ENCODE assay signal across 21 cellular contexts in the genomic region with DNA sequence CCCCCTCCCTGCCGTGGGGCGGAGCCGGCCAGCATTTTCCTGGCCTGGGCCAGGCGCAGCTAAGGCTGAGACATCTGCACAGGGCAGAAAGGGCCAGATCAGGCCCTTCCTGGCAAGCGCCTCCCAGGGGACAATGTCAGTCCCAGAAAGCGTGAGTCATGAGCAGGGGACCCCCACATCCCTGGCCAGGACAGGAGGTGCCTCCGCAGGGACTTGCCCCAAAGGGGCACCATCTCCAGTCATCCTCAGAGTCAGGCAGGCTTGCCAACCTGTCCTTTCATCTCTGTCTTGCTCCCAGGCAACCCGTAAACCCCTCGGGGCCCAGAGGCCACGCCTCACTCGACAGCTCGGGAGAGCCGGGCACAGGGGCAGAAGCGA. TPM values are rescaled to one million over a fixed set of nuclear protein-coding genes. Genes with fewer than 3 reads are reported as not detected.
A peak's percentile ranks its signal among the peaks of the same experiment; 100 is the strongest.
DNase-seq lines count a peak whose midpoint lies in the region; ATAC-seq lines count a peak whose summit lies in the region.
"Had no signal": no experiment of that assay in that cellular context is flagged by ENCODE, and none has a peak within 500 bp of the region (broad histone marks: within the 10 kb centered on the region; RNA-seq: fewer than 3 reads in every experiment).

No MANE protein-coding gene starts in this region.

- H4K8ac ChIP-seq in mesenchymal stem cell (ENCODE audit: low read length) = no peak overlapping the region

- H3K27ac ChIP-seq in KOPT-K1 (ENCODE audit: low read depth, low read length, poor library complexity, severe bottlenecking) = peak overlapping the region; percentile 61
- no peak overlapping the region for H3K27ac ChIP-seq in mesenchymal stem cell (ENCODE audit: low read length, poor library complexity, severe bottlenecking)
- H3K27ac ChIP-seq: ascending aorta, parathyroid adenoma had no signal

- no peak overlapping the region for H2AK5ac ChIP-seq in mesenchymal stem cell (ENCODE audit: low read length, severe bottlenecking)

- H3K4me3 ChIP-seq in mesenchymal stem cell (ENCODE audit: insufficient read depth in 1 of 2, low read depth in 1 of 2, low read length in 2 of 2) = peak overlapping the region in 1 of 2 experiments; percentile 7
- H3K4me3 ChIP-seq: ascending aorta, HAP-1 had no signal

- H3K4me3 Mint-ChIP-seq in activated naive CD8-positive, alpha-beta T cell treated with anti-CD3 and anti-CD28 coated beads, Interleukin-2, amount 50 U/mL, for 24 hours = no peak overlapping the region
- H3K4me3 Mint-ChIP-seq in activated naive CD8-positive, alpha-beta T cell treated with anti-CD3 and anti-CD28 coated beads for 36 hours = no peak overlapping the region
- H3K4me3 Mint-ChIP-seq in activated T-helper 2 cell treated with anti-CD3 and anti-CD28 coated beads, Interferon-gamma antibody, Interleukin-2, Interleukin-4, amounts not matched to agents 10 μg/mL and 5 μg/mL and 100 μg/mL, durations not matched to agents 14 hours and 24 hours and 36 hours (ENCODE audit: low read depth) = no peak overlapping the region
- H3K4me3 Mint-ChIP-seq: activated CD4-positive, alpha-beta memory T cell treated with anti-CD3 and anti-CD28 coated beads, Interleukin-2, amount 10 ng/mL, durations not matched to agents 7 days and 5 days; activated T-helper 17 cell treated with anti-CD3 and anti-CD28 coated beads, Interleukin-2, amount 50 U/mL, for 72 hours had no signal

- H3K4me2 ChIP-seq in mesenchymal stem cell (ENCODE audit: low read length, poor library complexity, severe bottlenecking) = no peak overlapping the region

- H3K27me3 ChIP-seq in mesenchymal stem cell (ENCODE audit: control insufficient read depth in 1 of 2, insufficient read depth in 1 of 2, low read length in 2 of 2) = peaks cover 8 to 12% of the 10 kb centered on the region in 2 experiments
- H3K27me3 ChIP-seq: ascending aorta had no signal

- H2BK5ac ChIP-seq in mesenchymal stem cell (ENCODE audit: low read depth, low read length, poor library complexity, severe bottlenecking) = no peak overlapping the region

- H3K4ac ChIP-seq in mesenchymal stem cell (ENCODE audit: low read depth in 1 of 2, low read length in 2 of 2) = no peak overlapping the region

- no peaks in the 10 kb centered on the region for H3K27me3 Mint-ChIP-seq in activated naive CD8-positive, alpha-beta T cell treated with anti-CD3 and anti-CD28 coated beads, Interleukin-2, amount 50 U/mL, for 24 hours
- peaks cover 3% of the 10 kb centered on the region for H3K27me3 Mint-ChIP-seq in activated naive CD8-positive, alpha-beta T cell treated with anti-CD3 and anti-CD28 coated beads for 36 hours
- H3K27me3 Mint-ChIP-seq in activated T-helper 2 cell treated with anti-CD3 and anti-CD28 coated beads, Interferon-gamma antibody, Interleukin-2, Interleukin-4, amounts not matched to agents 10 μg/mL and 5 μg/mL and 100 μg/mL, durations not matched to agents 14 hours and 24 hours and 36 hours (ENCODE audit: low read depth) = no peaks in the 10 kb centered on the region
- H3K27me3 Mint-ChIP-seq: activated CD4-positive, alpha-beta memory T cell treated with anti-CD3 and anti-CD28 coated beads, Interleukin-2, amount 10 ng/mL, durations not matched to agents 7 days and 5 days; activated T-helper 17 cell treated with anti-CD3 and anti-CD28 coated beads, Interleukin-2, amount 50 U/mL, for 72 hours had no signal

- H3K9me3 ChIP-seq in KOPT-K1 (ENCODE audit: insufficient read depth, low read length, poor library complexity, severe bottlenecking) (peaks cover 20% of the 10 kb centered on the region), mesenchymal stem cell (ENCODE audit: control insufficient read depth, low read length) (peaks cover 22% of the 10 kb centered on the region)

- WGBS in mesenchymal stem cell = 85% methylated on average over 14 of the region's 14 CpGs

- peak; percentile 34 for ATAC-seq in activated naive CD8-positive, alpha-beta T cell treated with anti-CD3 and anti-CD28 coated beads, Interleukin-2, amount 50 U/mL, for 24 hours
- peak; percentile 28 for ATAC-seq in stimulated activated naive CD8-positive, alpha-beta T cell treated with anti-CD3 and anti-CD28 coated beads, Interleukin-15, Interleukin-2, amounts not matched to agents 100 U/mL and 50 U/mL, for 24 hours
- ATAC-seq: activated T-helper 17 cell treated with anti-CD3 and anti-CD28 coated beads, Interleukin-2, amount 50 U/mL, for 72 hours; SK-N-SH treated with all-trans-retinoic acid at 6 μM for 48 hours had no signal

- no peak overlapping the region for H3K27ac Mint-ChIP-seq in activated naive CD8-positive, alpha-beta T cell treated with anti-CD3 and anti-CD28 coated beads, Interleukin-2, amount 50 U/mL, for 24 hours
- no peak overlapping the region for H3K27ac Mint-ChIP-seq in activated naive CD8-positive, alpha-beta T cell treated with anti-CD3 and anti-CD28 coated beads for 36 hours
- H3K27ac Mint-ChIP-seq in activated T-helper 2 cell treated with anti-CD3 and anti-CD28 coated beads, Interferon-gamma antibody, Interleukin-2, Interleukin-4, amounts not matched to agents 10 μg/mL and 5 μg/mL and 100 μg/mL, durations not matched to agents 14 hours and 24 hours and 36 hours = no peak overlapping the region
- H3K27ac Mint-ChIP-seq: activated CD4-positive, alpha-beta memory T cell treated with anti-CD3 and anti-CD28 coated beads, Interleukin-2, amount 10 ng/mL, durations not matched to agents 7 days and 5 days; activated T-helper 17 cell treated with anti-CD3 and anti-CD28 coated beads, Interleukin-2, amount 50 U/mL, for 72 hours; IgD-negative memory B cell had no signal

- no peak overlapping the region for H2BK15ac ChIP-seq in mesenchymal stem cell (ENCODE audit: low read depth, poor library complexity, severe bottlenecking)

- H2AFZ ChIP-seq in mesenchymal stem cell (ENCODE audit: low read depth, low read length) = no peak overlapping the region
- H2AFZ ChIP-seq: parathyroid adenoma had no signal

- peaks cover 15% of the 10 kb centered on the region for H3K9me3 Mint-ChIP-seq in activated naive CD8-positive, alpha-beta T cell treated with anti-CD3 and anti-CD28 coated beads, Interleukin-2, amount 50 U/mL, for 24 hours
- H3K9me3 Mint-ChIP-seq in activated naive CD8-positive, alpha-beta T cell treated with anti-CD3 and anti-CD28 coated beads for 36 hours = peaks cover 16% of the 10 kb centered on the region
- peaks cover 24% of the 10 kb centered on the region for H3K9me3 Mint-ChIP-seq in activated T-helper 2 cell treated with anti-CD3 and anti-CD28 coated beads, Interferon-gamma antibody, Interleukin-2, Interleukin-4, amounts not matched to agents 10 μg/mL and 5 μg/mL and 100 μg/mL, durations not matched to agents 14 hours and 24 hours and 36 hours

- H3K36me3 Mint-ChIP-seq in activated naive CD8-positive, alpha-beta T cell treated with anti-CD3 and anti-CD28 coated beads, Interleukin-2, amount 50 U/mL, for 24 hours (ENCODE audit: low read depth) = peaks cover 7% of the 10 kb centered on the region
- H3K36me3 Mint-ChIP-seq in activated naive CD8-positive, alpha-beta T cell treated with anti-CD3 and anti-CD28 coated beads for 36 hours = peaks cover 8% of the 10 kb centered on the region
- peaks cover 14% of the 10 kb centered on the region for H3K36me3 Mint-ChIP-seq in activated T-helper 2 cell treated with anti-CD3 and anti-CD28 coated beads, Interferon-gamma antibody, Interleukin-2, Interleukin-4, amounts not matched to agents 10 μg/mL and 5 μg/mL and 100 μg/mL, durations not matched to agents 14 hours and 24 hours and 36 hours (ENCODE audit: low read depth)

- peak overlapping the region in 1 of 2 experiments; percentile 15 for H3K14ac ChIP-seq in mesenchymal stem cell (ENCODE audit: low read length in 2 of 2)

- H3K23ac ChIP-seq in mesenchymal stem cell (ENCODE audit: low read length in 2 of 2) = no peak overlapping the region

- H3K18ac ChIP-seq in mesenchymal stem cell (ENCODE audit: low read depth in 1 of 2, low read length in 2 of 2) = no peak overlapping the region

- H4K91ac ChIP-seq in mesenchymal stem cell (ENCODE audit: low read length) = no peak overlapping the region

- intact Hi-C loops in activated T-helper 2 cell treated with anti-CD3 and anti-CD28 coated beads, Interferon-gamma antibody, Interleukin-2, Interleukin-4, amounts not matched to agents 10 μg/mL and 5 μg/mL and 100 μg/mL, durations not matched to agents 14 hours and 24 hours and 36 hours (cut with micrococcal nuclease) = no loop called here

- peaks cover 5% of the 10 kb centered on the region for H3K4me1 ChIP-seq in mesenchymal stem cell (ENCODE audit: control insufficient read depth, insufficient read depth, low read depth, low read length)
- H3K4me1 ChIP-seq: ascending aorta, HAP-1, parathyroid adenoma had no signal

- no peaks in the 10 kb centered on the region for H3K36me3 ChIP-seq in KOPT-K1 (ENCODE audit: insufficient read depth, low read length)
- H3K36me3 ChIP-seq in mesenchymal stem cell (ENCODE audit: control insufficient read depth in 1 of 2, insufficient read depth in 2 of 2, low read depth in 1 of 2, low read length in 2 of 2) = no peaks in the 10 kb centered on the region
- H3K36me3 ChIP-seq: ascending aorta, HAP-1 had no signal

- no peak overlapping the region for H3K9ac ChIP-seq in mesenchymal stem cell (ENCODE audit: low read length)
- H3K9ac ChIP-seq: parathyroid adenoma had no signal

- H2BK12ac ChIP-seq in mesenchymal stem cell (ENCODE audit: low read length in 2 of 2) = no peak overlapping the region

- peaks cover 10% of the 10 kb centered on the region for H3K4me1 Mint-ChIP-seq in activated naive CD8-positive, alpha-beta T cell treated with anti-CD3 and anti-CD28 coated beads, Interleukin-2, amount 50 U/mL, for 24 hours
- peaks cover 5% of the 10 kb centered on the region for H3K4me1 Mint-ChIP-seq in activated naive CD8-positive, alpha-beta T cell treated with anti-CD3 and anti-CD28 coated beads for 36 hours
- peaks cover 8% of the 10 kb centered on the region for H3K4me1 Mint-ChIP-seq in activated T-helper 2 cell treated with anti-CD3 and anti-CD28 coated beads, Interferon-gamma antibody, Interleukin-2, Interleukin-4, amounts not matched to agents 10 μg/mL and 5 μg/mL and 100 μg/mL, durations not matched to agents 14 hours and 24 hours and 36 hours (ENCODE audit: low read depth)
- H3K4me1 Mint-ChIP-seq: activated T-helper 17 cell treated with anti-CD3 and anti-CD28 coated beads, Interleukin-2, amount 50 U/mL, for 72 hours had no signal

- no peak overlapping the region for H2BK120ac ChIP-seq in mesenchymal stem cell (ENCODE audit: low read depth, low read length)

- no peak for DNase-seq in activated naive CD8-positive, alpha-beta T cell treated with anti-CD3 and anti-CD28 coated beads, Interleukin-2, amount 50 U/mL, for 24 hours
- no peak for DNase-seq in activated naive CD8-positive, alpha-beta T cell treated with anti-CD3 and anti-CD28 coated beads for 36 hours
- DNase-seq in germinal center (ENCODE audit: low spot score) (peak; percentile 29), mesenchymal stem cell (no peak), ecto neural progenitor cell (ENCODE audit: low spot score) (no peak)
- DNase-seq in stimulated activated naive CD8-positive, alpha-beta T cell treated with anti-CD3 and anti-CD28 coated beads, Interleukin-15, Interleukin-2, amounts not matched to agents 100 U/mL and 50 U/mL, for 24 hours = no peak
- DNase-seq in activated T-helper 2 cell treated with anti-CD3 and anti-CD28 coated beads, Interferon-gamma antibody, Interleukin-2, Interleukin-4, amounts not matched to agents 10 μg/mL and 5 μg/mL and 100 μg/mL, durations not matched to agents 14 hours and 24 hours and 36 hours (ENCODE audit: low spot score) = no peak
- DNase-seq: ACHN; activated CD4-positive, alpha-beta memory T cell treated with anti-CD3 and anti-CD28 coated beads, Interleukin-2, amount 10 ng/mL, durations not matched to agents 7 days and 5 days; glutamatergic neuron; NCI-H1092; stimulated activated CD4-positive, alpha-beta T cell treated with anti-CD3 and anti-CD28 coated beads, Interleukin-12 subunit alpha, Interleukin-12 subunit beta, amount 100 ng/mL, for 4 hours; substantia nigra had no signal

- H3K79me1 ChIP-seq in mesenchymal stem cell (replicated peaks; ENCODE audit: low read length, poor library complexity, severe bottlenecking) = no peaks in the 10 kb centered on the region

RNA-seq across cellular contexts. Expression of a gene that starts 43.2 kb away (rescaled TPM):
- 10 to 100 TPM; 30.8 to 32.9 TPM for total RNA-seq in activated naive CD8-positive, alpha-beta T cell treated with anti-CD3 and anti-CD28 coated beads for 36 hours
- 217 and 219 TPM in 2 replicates for total RNA-seq in activated T-helper 2 cell treated with anti-CD3 and anti-CD28 coated beads, Interferon-gamma antibody, Interleukin-2, Interleukin-4, amounts not matched to agents 10 μg/mL and 5 μg/mL and 100 μg/mL, durations not matched to agents 14 hours and 24 hours and 36 hours
- polyA plus RNA-seq in mesenchymal stem cell (2013, experiment 1 of 2) = 22.8 TPM
- 21.9 TPM for polyA plus RNA-seq in mesenchymal stem cell (2013, experiment 2 of 2)

RNA-seq across cellular contexts. Expression of a gene that starts 56.3 kb away (rescaled TPM):
- total RNA-seq in activated naive CD8-positive, alpha-beta T cell treated with anti-CD3 and anti-CD28 coated beads for 36 hours = not detected
- total RNA-seq in activated T-helper 2 cell treated with anti-CD3 and anti-CD28 coated beads, Interferon-gamma antibody, Interleukin-2, Interleukin-4, amounts not matched to agents 10 μg/mL and 5 μg/mL and 100 μg/mL, durations not matched to agents 14 hours and 24 hours and 36 hours = not detected in 2 replicates
- polyA plus RNA-seq in mesenchymal stem cell (2013, experiment 1 of 2) = not detected
- not detected for polyA plus RNA-seq in mesenchymal stem cell (2013, experiment 2 of 2)
- total RNA-seq: activated CD4-positive, alpha-beta memory T cell treated with anti-CD3 and anti-CD28 coated beads, Interleukin-2, amount 10 ng/mL, durations not matched to agents 7 days and 5 days; activated T-helper 17 cell treated with anti-CD3 and anti-CD28 coated beads, Interleukin-2, amount 50 U/mL, for 72 hours; ascending aorta; epithelial cell of proximal tubule had no signal
- polyA plus RNA-seq: IgD-negative memory B cell had no signal
